8 cellular contexts compared by ENCODE assay signal in genomic region chr3:46208167-46208704, GRCh38. TPM values are rescaled to one million over a fixed set of nuclear protein-coding genes. Genes with fewer than 3 reads are reported as not detected.
DNase-seq lines count a peak whose midpoint lies in the region; ATAC-seq and TF ChIP-seq lines count a peak whose summit lies in the region.

Gene CCR1, minus strand, starts transcription at chr3:46208313. Its CDS starts 4,000 bp downstream, at chr3:46204313.

- H3K9me3 ChIP-seq in duodenal mucosa (ENCODE audit: control insufficient read depth in 1 of 2, low read length in 2 of 2) (no peaks in the 10 kb centered on the region), mucosa of descending colon (no peaks in the 10 kb centered on the region), thymus (ENCODE audit: control insufficient read depth) (no peaks in the 10 kb centered on the region)

- H3K27me3 ChIP-seq in duodenal mucosa (ENCODE audit: control insufficient read depth in 1 of 2, insufficient read depth in 2 of 2, low read length in 2 of 2): no peaks in the 10 kb centered on the region
- no peaks in the 10 kb centered on the region for H3K27me3 ChIP-seq in thymus (ENCODE audit: control insufficient read depth, insufficient read depth)

- H3K4me1 ChIP-seq in duodenal mucosa (ENCODE audit: control insufficient read depth in 1 of 2, insufficient read depth in 2 of 2, low read length in 2 of 2): peaks cover 7 to 15% of the 10 kb centered on the region in 2 donors
- H3K4me1 ChIP-seq in mucosa of descending colon (ENCODE audit: low read depth): no peaks in the 10 kb centered on the region
- H3K4me1 ChIP-seq in thymus (ENCODE audit: control insufficient read depth, insufficient read depth, low read length): peaks cover 10% of the 10 kb centered on the region

- peak within 1 kb of the TSS; percentile 45 for H3K27ac ChIP-seq in duodenal mucosa (ENCODE audit: low read depth, low read length)
- H3K27ac ChIP-seq in thymus (ENCODE audit: low read depth): no peak within 1 kb of the TSS

- ATAC-seq in HG03095 (IDR thresholded peaks at IDR 0.05; ENCODE audit: unreplicated experiment) (peak; percentile 52), mucosa of descending colon (peak; percentile 76)

- H3K4me3 ChIP-seq in duodenal mucosa (ENCODE audit: low read depth in 1 of 2, low read length in 2 of 2) (peak within 1 kb of the TSS; percentile 18 to 54), mucosa of descending colon (no peak within 1 kb of the TSS), thymus (ENCODE audit: low read length) (no peak within 1 kb of the TSS)

- H3K36me3 ChIP-seq in duodenal mucosa (ENCODE audit: control insufficient read depth in 1 of 2, insufficient read depth in 2 of 2, low read length in 2 of 2): peaks cover 0 to 2% of the 10 kb centered on the region in 2 donors
- no peaks in the 10 kb centered on the region for H3K36me3 ChIP-seq in mucosa of descending colon (ENCODE audit: low read depth)
- no peaks in the 10 kb centered on the region for H3K36me3 ChIP-seq in thymus (ENCODE audit: control insufficient read depth, insufficient read depth)

- no peak within 1 kb of the TSS for H3K9ac ChIP-seq in duodenal mucosa (ENCODE audit: low read depth in 1 of 2, low read length in 2 of 2)

- intact Hi-C loops in T-helper 1 cell treated with Interleukin-12 subunit alpha and Interleukin-12 subunit beta and Interleukin-4 antibody, amounts not matched to agents 30 ng/mL and 1 ng/mL, for 36 hours (cut with micrococcal nuclease): loop anchor here (1.0 to 5.0 kb wide), 11 partner anchors 21 to 329 kb away; partner anchors contain the start of gene CCR5
- intact Hi-C loops in mucosa of descending colon (cut with DNase I, micrococcal nuclease): no loop called here

- TF ChIP-seq CTCF in mucosa of descending colon (IDR thresholded peaks at IDR 0.05): no peak

- DNase-seq in activated effector memory CD4-positive, alpha-beta T cell treated with anti-CD3 and anti-CD28 coated beads, Interleukin-2, amount 50 U/mL, for 16 hours: peak; percentile 72
- no peak for DNase-seq in activated effector memory CD4-positive, alpha-beta T cell treated with Interleukin-2 at 50 U/mL for 16 hours
- DNase-seq in mucosa of descending colon (peak; percentile 52 to 65 (median 62)), epidermal melanocyte (ENCODE audit: insufficient read length, low spot score) (no peak)

- WGBS in thymus: 10% methylated on average over 3 of the region's 3 CpGs

RNA-seq across cellular contexts. Expression of gene CCR1, which starts in this region (rescaled TPM):
- 78.2 and 80.0 TPM in 2 replicates for total RNA-seq in T-helper 1 cell treated with Interleukin-12 subunit alpha and Interleukin-12 subunit beta and Interleukin-4 antibody, amounts not matched to agents 30 ng/mL and 1 ng/mL, for 36 hours
- 10 to 100 TPM in 1 of 3 donors, 1 to 10 TPM in 2; 1.8 to 10.0 (median 8.7) TPM for total RNA-seq in mucosa of descending colon
- polyA plus RNA-seq in thymus: 14.5 TPM

Comparison
In these comparisons a context has a peak if more than half of its experiments do, and no peak if none do; other contexts are left out.
1. DNase-seq: peak in activated effector memory CD4-positive, alpha-beta T cell treated with anti-CD3 and anti-CD28 coated beads, Interleukin-2, amount 50 U/mL, for 16 hours (single experiment) and mucosa of descending colon (3 of 3); none in activated effector memory CD4-positive, alpha-beta T cell treated with Interleukin-2 at 50 U/mL for 16 hours (single experiment) and epidermal melanocyte (single experiment).
2. H3K4me3 ChIP-seq: peak in duodenal mucosa (2 of 2); none in mucosa of descending colon (single experiment) and thymus (single experiment).